ENCODE assay signal across 28 cellular contexts in the genomic region with DNA sequence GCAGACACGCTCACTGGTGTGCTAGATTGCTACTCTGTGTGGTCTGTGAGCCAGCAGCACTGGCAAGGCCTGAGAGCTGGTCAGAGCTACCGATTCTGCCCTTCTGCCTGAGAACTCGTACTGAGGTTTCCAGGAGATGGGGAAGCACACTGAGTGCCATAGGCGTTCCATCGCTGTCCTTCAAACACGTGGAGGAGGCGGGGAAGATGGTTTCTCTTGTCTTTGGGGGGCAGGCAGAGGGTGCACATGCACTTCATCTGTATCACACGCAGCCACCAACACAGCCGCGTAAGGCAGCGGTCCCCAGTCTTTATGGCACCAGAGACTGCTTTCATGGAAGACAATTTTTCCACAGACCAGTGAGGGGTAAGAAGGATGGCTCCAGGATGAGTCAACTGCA. TPM values are rescaled to one million over a fixed set of nuclear protein-coding genes. Genes with fewer than 3 reads are reported as not detected.
"Had no signal": no experiment of that assay in that cellular context is flagged by ENCODE, and none has a peak within 500 bp of the region (broad histone marks: within the 10 kb centered on the region; RNA-seq: fewer than 3 reads in every experiment).

No MANE protein-coding gene starts in this region.

- H3K4me3 ChIP-seq: neural progenitor cell, pancreas, psoas muscle, right lobe of liver, sigmoid colon, stomach, tibial artery, transverse colon, upper lobe of right lung, uterus had no signal

- H3K4me3 Mint-ChIP-seq: naive thymus-derived CD4-positive, alpha-beta T cell; natural killer cell; nephron; neural progenitor cell; stimulated activated effector memory CD8-positive, alpha-beta T cell treated with anti-CD3 and anti-CD28 coated beads, Interleukin-12 subunit alpha, Interleukin-12 subunit beta, amount 100 ng/mL, for 72 hours; stimulated activated naive B cell treated with anti-CD40 and anti-IgM and Interleukin-4, amounts not matched to agents 10 μg/mL and 1 μg/mL and 100 μg/mL, for 72 hours; stimulated activated naive CD8-positive, alpha-beta T cell treated with anti-CD3 and anti-CD28 coated beads, Interleukin-15, Interleukin-2, amounts not matched to agents 100 ng/mL and 50 ng/mL, for 24 hours; type B pancreatic cell had no signal

- H3K27ac ChIP-seq: neural progenitor cell, neutrophil, pancreas, psoas muscle, right lobe of liver, sigmoid colon, stomach, tibial artery, transverse colon, upper lobe of right lung, uterus had no signal

- DNase-seq: naive thymus-derived CD4-positive, alpha-beta T cell; natural killer cell; nucleus accumbens; pancreas; psoas muscle; right cardiac atrium; sigmoid colon; small intestine; stimulated activated CD4-positive, alpha-beta T cell treated with anti-CD3 and anti-CD28 coated beads, Interleukin-15, amount 100 ng/mL, for 24 hours; stimulated activated CD4-positive, alpha-beta T cell treated with anti-CD3 and anti-CD28 coated beads, Interleukin-2, amount 100 ng/mL, for 24 hours; stimulated activated CD4-positive, alpha-beta T cell treated with anti-CD3 and anti-CD28 coated beads, Interleukin-2, amount 100 ng/mL, for 48 hours; stimulated activated CD4-positive, alpha-beta T cell treated with anti-CD3 and anti-CD28 coated beads, Interleukin-4, amount 100 ng/mL, for 24 hours; stimulated activated naive B cell treated with anti-CD40 and anti-IgM and Interleukin-4, amounts not matched to agents 10 μg/mL and 1 μg/mL and 100 μg/mL, for 72 hours; stimulated activated naive CD4-positive, alpha-beta T cell treated with Interleukin-2 at 50 U/mL for 16 hours; stomach; transverse colon; upper lobe of right lung; uterus had no signal

- H2AFZ ChIP-seq: neural progenitor cell had no signal

- H3K4me2 ChIP-seq: neural progenitor cell had no signal

- H3K27ac Mint-ChIP-seq: natural killer cell; nephron; stimulated activated effector memory CD8-positive, alpha-beta T cell treated with anti-CD3 and anti-CD28 coated beads, Interleukin-12 subunit alpha, Interleukin-12 subunit beta, amount 100 ng/mL, for 72 hours; stimulated activated naive B cell treated with anti-CD40 and anti-IgM and Interleukin-4, amounts not matched to agents 10 μg/mL and 1 μg/mL and 100 μg/mL, for 72 hours; stimulated activated naive CD8-positive, alpha-beta T cell treated with anti-CD3 and anti-CD28 coated beads, Interleukin-15, Interleukin-2, amounts not matched to agents 100 ng/mL and 50 ng/mL, for 24 hours; type B pancreatic cell had no signal

- H3K9me3 ChIP-seq: neutrophil, pancreas, psoas muscle, right lobe of liver, sigmoid colon, stomach, tibial artery, transverse colon, upper lobe of right lung, uterus had no signal

- H3K9ac ChIP-seq: neural progenitor cell had no signal

- H3K4me1 Mint-ChIP-seq: natural killer cell; nephron; stimulated activated effector memory CD8-positive, alpha-beta T cell treated with anti-CD3 and anti-CD28 coated beads, Interleukin-12 subunit alpha, Interleukin-12 subunit beta, amount 100 ng/mL, for 72 hours had no signal

- H3K27me3 ChIP-seq: neural progenitor cell, neutrophil, pancreas, right lobe of liver, sigmoid colon, stomach, tibial artery, transverse colon, upper lobe of right lung, uterus had no signal

- H3K27me3 Mint-ChIP-seq: naive thymus-derived CD4-positive, alpha-beta T cell; stimulated activated naive B cell treated with anti-CD40 and anti-IgM and Interleukin-4, amounts not matched to agents 10 μg/mL and 1 μg/mL and 100 μg/mL, for 72 hours; stimulated activated naive CD8-positive, alpha-beta T cell treated with anti-CD3 and anti-CD28 coated beads, Interleukin-15, Interleukin-2, amounts not matched to agents 100 ng/mL and 50 ng/mL, for 24 hours had no signal

- H3K36me3 Mint-ChIP-seq: neural progenitor cell, type B pancreatic cell had no signal

- H3K9me3 Mint-ChIP-seq: naive thymus-derived CD4-positive, alpha-beta T cell; natural killer cell; nephron; neural progenitor cell; stimulated activated effector memory CD8-positive, alpha-beta T cell treated with anti-CD3 and anti-CD28 coated beads, Interleukin-12 subunit alpha, Interleukin-12 subunit beta, amount 100 ng/mL, for 72 hours; stimulated activated naive B cell treated with anti-CD40 and anti-IgM and Interleukin-4, amounts not matched to agents 10 μg/mL and 1 μg/mL and 100 μg/mL, for 72 hours; stimulated activated naive CD8-positive, alpha-beta T cell treated with anti-CD3 and anti-CD28 coated beads, Interleukin-15, Interleukin-2, amounts not matched to agents 100 ng/mL and 50 ng/mL, for 24 hours; type B pancreatic cell had no signal

- H3K36me3 ChIP-seq: neural progenitor cell, pancreas, right lobe of liver, transverse colon, uterus had no signal

- H3K4me1 ChIP-seq: neural progenitor cell, pancreas, psoas muscle, right lobe of liver, sigmoid colon, tibial artery, transverse colon, uterus had no signal

- ATAC-seq: naive thymus-derived CD4-positive, alpha-beta T cell; natural killer cell; pancreas; psoas muscle; right cardiac atrium; right lobe of liver; stimulated activated effector memory CD8-positive, alpha-beta T cell treated with anti-CD3 and anti-CD28 coated beads, Interleukin-12 subunit alpha, Interleukin-12 subunit beta, amount 100 ng/mL, for 72 hours; stimulated activated naive B cell treated with anti-CD40 and anti-IgM and Interleukin-4, amounts not matched to agents 10 μg/mL and 1 μg/mL and 100 μg/mL, for 72 hours; upper lobe of right lung had no signal

RNA-seq across cellular contexts. Expression of a gene that starts 40.4 kb away (rescaled TPM):
- total RNA-seq: osteocyte had no signal
- polyA plus RNA-seq: neural cell had no signal
